Comparison of ENCODE assay signal across 16 cellular contexts in genomic region chr2:224160917-224161316, GRCh38.
DNase-seq lines count a peak whose midpoint lies in the region; ATAC-seq, FAIRE-seq and TF ChIP-seq lines count a peak whose summit lies in the region.
"Had no signal": no experiment of that assay in that cellular context is flagged by ENCODE, and none has a peak within 500 bp of the region (broad histone marks: within the 10 kb centered on the region; RNA-seq: fewer than 3 reads in every experiment).

No MANE protein-coding gene starts in this region.

- DNase-seq in AG08396 (ENCODE audit: low spot score) (peak; percentile 25), RPMI7951 (ENCODE audit: low read depth) (peak; percentile 76), fibroblast of lung (ENCODE audit: low read depth in 2 of 2) (peak; percentile 48 to 69), mucosa of gallbladder (ENCODE audit: low spot score) (peak; percentile 24), caudate nucleus (lab: John Stamatoyannopoulos, UW) (no peak), D721Med (ENCODE audit: insufficient read length, low spot score) (no peak)
- DNase-seq: activated CD4-positive, alpha-beta T cell treated with anti-CD3 and anti-CD28 coated beads, Interleukin-2, amount 50 U/mL, for 48 hours; activated T-cell treated with anti-CD3 and anti-CD28 coated beads, Interleukin-2, amount 50 U/mL, for 48 hours; CD4-positive, alpha-beta T cell; mesendoderm; NCI-H1436 treated with DMSO at 0.1 percent for 48 hours; RPMI8226; stomach; T-cell had no signal

- no peak for FAIRE-seq in D721Med (lab: Jason Lieb, UNC)

- H3K4me2 ChIP-seq in fibroblast of lung (ENCODE audit: extremely low read depth, insufficient read depth, low read length): no peak overlapping the region

- no peaks in the 10 kb centered on the region for H3K79me2 ChIP-seq in fibroblast of lung (ENCODE audit: control insufficient read depth, insufficient read depth, low read length)

- H4K20me1 ChIP-seq in fibroblast of lung (ENCODE audit: control insufficient read depth, extremely low read depth, insufficient read depth, low read length): no peaks in the 10 kb centered on the region

- no peaks in the 10 kb centered on the region for H3K9me3 ChIP-seq in fibroblast of lung (ENCODE audit: control insufficient read depth, insufficient read depth, low read depth, low read length)
- H3K9me3 ChIP-seq: stomach had no signal

- H3K27me3 ChIP-seq in fibroblast of lung (ENCODE audit: control insufficient read depth, insufficient read depth, low read length): no peaks in the 10 kb centered on the region
- H3K27me3 ChIP-seq: stomach had no signal

- no peak overlapping the region for H3K9ac ChIP-seq in fibroblast of lung (ENCODE audit: insufficient read depth, low read length)

- no peaks in the 10 kb centered on the region for H3K36me3 ChIP-seq in fibroblast of lung (ENCODE audit: control insufficient read depth, insufficient read depth, low read length)
- H3K36me3 ChIP-seq: stomach had no signal

- TF ChIP-seq CTCF in fibroblast of lung (conservative IDR thresholded peaks at IDR 0.05 in 1 of 2, IDR thresholded peaks at IDR 0.05 in 1 of 2; ENCODE audit: low read depth in 1 of 2, low read length in 2 of 2) (no peak), D721Med (IDR thresholded peaks at IDR 0.05; ENCODE audit: insufficient read depth, missing control alignments) (no peak)

- no peak overlapping the region for H2AFZ ChIP-seq in fibroblast of lung (ENCODE audit: low read length)

- H3K4me1 ChIP-seq in fibroblast of lung (ENCODE audit: control insufficient read depth, extremely low read depth, insufficient read depth, low read length): peaks cover 2% of the 10 kb centered on the region
- H3K4me1 ChIP-seq: stomach had no signal

- no peak overlapping the region for H3K4me3 ChIP-seq in fibroblast of lung (replicated peaks in 1 of 4; ENCODE audit: control extremely low read depth in 1 of 4, insufficient read depth in 1 of 4, low read depth in 3 of 4, low read length in 4 of 4)
- H3K4me3 ChIP-seq: stomach had no signal

- ATAC-seq in GM18873 (IDR thresholded peaks at IDR 0.05; ENCODE audit: low FRiP score, unreplicated experiment) (no peak), GM21723 (IDR thresholded peaks at IDR 0.05; ENCODE audit: unreplicated experiment) (no peak)
- ATAC-seq: T-cell had no signal

- H3K27ac ChIP-seq in fibroblast of lung (ENCODE audit: insufficient read depth, low read length): no peak overlapping the region
- H3K27ac ChIP-seq in caudate nucleus (ENCODE audit: low read depth, low read length): no peak overlapping the region
- H3K27ac ChIP-seq: stomach had no signal

Comparison
In these comparisons a context has a peak if more than half of its experiments do, and no peak if none do; other contexts are left out.
1. DNase-seq: peak in AG08396 (single experiment), RPMI7951 (single experiment), fibroblast of lung (2 of 2) and mucosa of gallbladder (single experiment); none in caudate nucleus (0 of 61) and D721Med (single experiment).